Comparison of ENCODE assay signal across 1 cellular context in the genomic region with DNA sequence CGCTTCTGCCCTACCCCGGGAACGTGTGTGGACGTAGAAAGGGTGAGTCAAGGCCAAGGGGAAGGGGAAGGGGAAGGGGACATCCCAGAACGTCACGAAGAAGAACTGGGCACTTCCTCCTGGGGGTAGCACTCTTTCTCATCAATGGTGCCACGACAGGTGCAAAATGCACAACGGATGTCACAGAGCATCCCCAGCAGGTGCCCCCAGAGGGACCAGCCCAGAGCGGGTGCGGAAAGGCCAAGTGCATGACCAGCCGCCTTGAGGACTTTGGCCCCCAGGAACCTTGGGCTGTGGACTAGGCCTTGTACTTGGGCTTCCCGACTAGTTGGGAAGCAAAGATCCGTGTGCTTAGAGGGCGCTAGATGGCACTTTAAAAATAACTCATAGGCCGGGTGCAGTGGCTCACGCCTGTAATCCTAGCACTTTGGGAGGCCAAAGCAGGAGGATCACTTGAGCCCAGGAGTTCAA.
TF ChIP-seq lines count a peak whose summit lies in the region.

No MANE protein-coding gene starts in this region.

TF ChIP-seq in HepG2, 621 proteins besides CTCF, POLR2A, EP300 and RAD21 (continued from another document and continues in another):
- TF ChIP-seq, protein P1, sequence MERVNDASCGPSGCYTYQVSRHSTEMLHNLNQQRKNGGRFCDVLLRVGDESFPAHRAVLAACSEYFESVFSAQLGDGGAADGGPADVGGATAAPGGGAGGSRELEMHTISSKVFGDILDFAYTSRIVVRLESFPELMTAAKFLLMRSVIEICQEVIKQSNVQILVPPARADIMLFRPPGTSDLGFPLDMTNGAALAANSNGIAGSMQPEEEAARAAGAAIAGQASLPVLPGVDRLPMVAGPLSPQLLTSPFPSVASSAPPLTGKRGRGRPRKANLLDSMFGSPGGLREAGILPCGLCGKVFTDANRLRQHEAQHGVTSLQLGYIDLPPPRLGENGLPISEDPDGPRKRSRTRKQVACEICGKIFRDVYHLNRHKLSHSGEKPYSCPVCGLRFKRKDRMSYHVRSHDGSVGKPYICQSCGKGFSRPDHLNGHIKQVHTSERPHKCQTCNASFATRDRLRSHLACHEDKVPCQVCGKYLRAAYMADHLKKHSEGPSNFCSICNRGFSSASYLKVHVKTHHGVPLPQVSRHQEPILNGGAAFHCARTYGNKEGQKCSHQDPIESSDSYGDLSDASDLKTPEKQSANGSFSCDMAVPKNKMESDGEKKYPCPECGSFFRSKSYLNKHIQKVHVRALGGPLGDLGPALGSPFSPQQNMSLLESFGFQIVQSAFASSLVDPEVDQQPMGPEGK (CRISPR knock-in tag; IDR thresholded peaks at IDR 0.05): peak; percentile 29; the same call in 1 of the 2 replicates
- TF ChIP-seq, protein P2, sequence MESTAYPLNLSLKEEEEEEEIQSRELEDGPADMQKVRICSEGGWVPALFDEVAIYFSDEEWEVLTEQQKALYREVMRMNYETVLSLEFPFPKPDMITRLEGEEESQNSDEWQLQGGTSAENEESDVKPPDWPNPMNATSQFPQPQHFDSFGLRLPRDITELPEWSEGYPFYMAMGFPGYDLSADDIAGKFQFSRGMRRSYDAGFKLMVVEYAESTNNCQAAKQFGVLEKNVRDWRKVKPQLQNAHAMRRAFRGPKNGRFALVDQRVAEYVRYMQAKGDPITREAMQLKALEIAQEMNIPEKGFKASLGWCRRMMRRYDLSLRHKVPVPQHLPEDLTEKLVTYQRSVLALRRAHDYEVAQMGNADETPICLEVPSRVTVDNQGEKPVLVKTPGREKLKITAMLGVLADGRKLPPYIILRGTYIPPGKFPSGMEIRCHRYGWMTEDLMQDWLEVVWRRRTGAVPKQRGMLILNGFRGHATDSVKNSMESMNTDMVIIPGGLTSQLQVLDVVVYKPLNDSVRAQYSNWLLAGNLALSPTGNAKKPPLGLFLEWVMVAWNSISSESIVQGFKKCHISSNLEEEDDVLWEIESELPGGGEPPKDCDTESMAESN (CRISPR knock-in tag; conservative IDR thresholded peaks at IDR 0.05): peak; percentile 60; the same call in 1 of the 2 replicates
- no peak for TF ChIP-seq GLI4 (CRISPR knock-in tag; IDR thresholded peaks at IDR 0.05; ENCODE audit: borderline replicate concordance)
- TF ChIP-seq TCF7 (IDR thresholded peaks at IDR 0.05; ENCODE audit: low read depth): no peak
- no peak for TF ChIP-seq TBX2 (CRISPR knock-in tag; IDR thresholded peaks at IDR 0.05; ENCODE audit: borderline replicate concordance)
- no peak for TF ChIP-seq ATF7 (IDR thresholded peaks at IDR 0.05)
- TF ChIP-seq ATF7 (CRISPR knock-in tag; IDR thresholded peaks at IDR 0.05): no peak; the same call in 1 of the 2 replicates
- TF ChIP-seq, protein P3, sequence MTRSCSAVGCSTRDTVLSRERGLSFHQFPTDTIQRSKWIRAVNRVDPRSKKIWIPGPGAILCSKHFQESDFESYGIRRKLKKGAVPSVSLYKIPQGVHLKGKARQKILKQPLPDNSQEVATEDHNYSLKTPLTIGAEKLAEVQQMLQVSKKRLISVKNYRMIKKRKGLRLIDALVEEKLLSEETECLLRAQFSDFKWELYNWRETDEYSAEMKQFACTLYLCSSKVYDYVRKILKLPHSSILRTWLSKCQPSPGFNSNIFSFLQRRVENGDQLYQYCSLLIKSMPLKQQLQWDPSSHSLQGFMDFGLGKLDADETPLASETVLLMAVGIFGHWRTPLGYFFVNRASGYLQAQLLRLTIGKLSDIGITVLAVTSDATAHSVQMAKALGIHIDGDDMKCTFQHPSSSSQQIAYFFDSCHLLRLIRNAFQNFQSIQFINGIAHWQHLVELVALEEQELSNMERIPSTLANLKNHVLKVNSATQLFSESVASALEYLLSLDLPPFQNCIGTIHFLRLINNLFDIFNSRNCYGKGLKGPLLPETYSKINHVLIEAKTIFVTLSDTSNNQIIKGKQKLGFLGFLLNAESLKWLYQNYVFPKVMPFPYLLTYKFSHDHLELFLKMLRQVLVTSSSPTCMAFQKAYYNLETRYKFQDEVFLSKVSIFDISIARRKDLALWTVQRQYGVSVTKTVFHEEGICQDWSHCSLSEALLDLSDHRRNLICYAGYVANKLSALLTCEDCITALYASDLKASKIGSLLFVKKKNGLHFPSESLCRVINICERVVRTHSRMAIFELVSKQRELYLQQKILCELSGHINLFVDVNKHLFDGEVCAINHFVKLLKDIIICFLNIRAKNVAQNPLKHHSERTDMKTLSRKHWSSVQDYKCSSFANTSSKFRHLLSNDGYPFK (CRISPR knock-in tag; IDR thresholded peaks at IDR 0.05; ENCODE audit: borderline replicate concordance): 0 out of 2 replicates have a peak, but pooled peaks have one; percentile 21
- TF ChIP-seq HIVEP1 (CRISPR knock-in tag; IDR thresholded peaks at IDR 0.05): no peak
- TF ChIP-seq CHD2 (IDR thresholded peaks at IDR 0.05; ENCODE audit: low read depth, low read length): no peak
- no peak for TF ChIP-seq MIER2 (CRISPR knock-in tag; IDR thresholded peaks at IDR 0.05)
- TF ChIP-seq, protein P4, sequence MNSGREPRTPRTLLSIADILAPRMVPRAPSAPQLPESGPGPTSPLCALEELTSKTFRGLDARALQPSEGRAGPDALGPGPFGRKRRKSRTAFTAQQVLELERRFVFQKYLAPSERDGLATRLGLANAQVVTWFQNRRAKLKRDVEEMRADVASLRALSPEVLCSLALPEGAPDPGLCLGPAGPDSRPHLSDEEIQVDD (CRISPR knock-in tag; IDR thresholded peaks at IDR 0.05; ENCODE audit: borderline replicate concordance): no peak
- TF ChIP-seq, protein P5, sequence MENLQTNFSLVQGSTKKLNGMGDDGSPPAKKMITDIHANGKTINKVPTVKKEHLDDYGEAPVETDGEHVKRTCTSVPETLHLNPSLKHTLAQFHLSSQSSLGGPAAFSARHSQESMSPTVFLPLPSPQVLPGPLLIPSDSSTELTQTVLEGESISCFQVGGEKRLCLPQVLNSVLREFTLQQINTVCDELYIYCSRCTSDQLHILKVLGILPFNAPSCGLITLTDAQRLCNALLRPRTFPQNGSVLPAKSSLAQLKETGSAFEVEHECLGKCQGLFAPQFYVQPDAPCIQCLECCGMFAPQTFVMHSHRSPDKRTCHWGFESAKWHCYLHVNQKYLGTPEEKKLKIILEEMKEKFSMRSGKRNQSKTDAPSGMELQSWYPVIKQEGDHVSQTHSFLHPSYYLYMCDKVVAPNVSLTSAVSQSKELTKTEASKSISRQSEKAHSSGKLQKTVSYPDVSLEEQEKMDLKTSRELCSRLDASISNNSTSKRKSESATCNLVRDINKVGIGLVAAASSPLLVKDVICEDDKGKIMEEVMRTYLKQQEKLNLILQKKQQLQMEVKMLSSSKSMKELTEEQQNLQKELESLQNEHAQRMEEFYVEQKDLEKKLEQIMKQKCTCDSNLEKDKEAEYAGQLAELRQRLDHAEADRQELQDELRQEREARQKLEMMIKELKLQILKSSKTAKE (CRISPR knock-in tag; IDR thresholded peaks at IDR 0.05; ENCODE audit: borderline replicate concordance): peak; percentile 84; the same call in 1 of the 2 replicates
- no peak for TF ChIP-seq ZNF256 (CRISPR knock-in tag; conservative IDR thresholded peaks at IDR 0.05)
- no peak for TF ChIP-seq ZNF549 (CRISPR knock-in tag; IDR thresholded peaks at IDR 0.05)
- TF ChIP-seq, protein P6, sequence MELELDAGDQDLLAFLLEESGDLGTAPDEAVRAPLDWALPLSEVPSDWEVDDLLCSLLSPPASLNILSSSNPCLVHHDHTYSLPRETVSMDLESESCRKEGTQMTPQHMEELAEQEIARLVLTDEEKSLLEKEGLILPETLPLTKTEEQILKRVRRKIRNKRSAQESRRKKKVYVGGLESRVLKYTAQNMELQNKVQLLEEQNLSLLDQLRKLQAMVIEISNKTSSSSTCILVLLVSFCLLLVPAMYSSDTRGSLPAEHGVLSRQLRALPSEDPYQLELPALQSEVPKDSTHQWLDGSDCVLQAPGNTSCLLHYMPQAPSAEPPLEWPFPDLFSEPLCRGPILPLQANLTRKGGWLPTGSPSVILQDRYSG (CRISPR knock-in tag; IDR thresholded peaks at IDR 0.05): no peak
- TF ChIP-seq, protein P7, sequence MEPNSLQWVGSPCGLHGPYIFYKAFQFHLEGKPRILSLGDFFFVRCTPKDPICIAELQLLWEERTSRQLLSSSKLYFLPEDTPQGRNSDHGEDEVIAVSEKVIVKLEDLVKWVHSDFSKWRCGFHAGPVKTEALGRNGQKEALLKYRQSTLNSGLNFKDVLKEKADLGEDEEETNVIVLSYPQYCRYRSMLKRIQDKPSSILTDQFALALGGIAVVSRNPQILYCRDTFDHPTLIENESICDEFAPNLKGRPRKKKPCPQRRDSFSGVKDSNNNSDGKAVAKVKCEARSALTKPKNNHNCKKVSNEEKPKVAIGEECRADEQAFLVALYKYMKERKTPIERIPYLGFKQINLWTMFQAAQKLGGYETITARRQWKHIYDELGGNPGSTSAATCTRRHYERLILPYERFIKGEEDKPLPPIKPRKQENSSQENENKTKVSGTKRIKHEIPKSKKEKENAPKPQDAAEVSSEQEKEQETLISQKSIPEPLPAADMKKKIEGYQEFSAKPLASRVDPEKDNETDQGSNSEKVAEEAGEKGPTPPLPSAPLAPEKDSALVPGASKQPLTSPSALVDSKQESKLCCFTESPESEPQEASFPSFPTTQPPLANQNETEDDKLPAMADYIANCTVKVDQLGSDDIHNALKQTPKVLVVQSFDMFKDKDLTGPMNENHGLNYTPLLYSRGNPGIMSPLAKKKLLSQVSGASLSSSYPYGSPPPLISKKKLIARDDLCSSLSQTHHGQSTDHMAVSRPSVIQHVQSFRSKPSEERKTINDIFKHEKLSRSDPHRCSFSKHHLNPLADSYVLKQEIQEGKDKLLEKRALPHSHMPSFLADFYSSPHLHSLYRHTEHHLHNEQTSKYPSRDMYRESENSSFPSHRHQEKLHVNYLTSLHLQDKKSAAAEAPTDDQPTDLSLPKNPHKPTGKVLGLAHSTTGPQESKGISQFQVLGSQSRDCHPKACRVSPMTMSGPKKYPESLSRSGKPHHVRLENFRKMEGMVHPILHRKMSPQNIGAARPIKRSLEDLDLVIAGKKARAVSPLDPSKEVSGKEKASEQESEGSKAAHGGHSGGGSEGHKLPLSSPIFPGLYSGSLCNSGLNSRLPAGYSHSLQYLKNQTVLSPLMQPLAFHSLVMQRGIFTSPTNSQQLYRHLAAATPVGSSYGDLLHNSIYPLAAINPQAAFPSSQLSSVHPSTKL (CRISPR knock-in tag; IDR thresholded peaks at IDR 0.05): peak; percentile 79
- TF ChIP-seq RFXANK (CRISPR knock-in tag; IDR thresholded peaks at IDR 0.05): no peak
- no peak for TF ChIP-seq IRX3 (CRISPR knock-in tag; IDR thresholded peaks at IDR 0.05; ENCODE audit: borderline replicate concordance, low read depth)
- peak; percentile 21 for TF ChIP-seq ASH2L (IDR thresholded peaks at IDR 0.05; ENCODE audit: insufficient read length, low read depth, low read length)
- TF ChIP-seq ELF4 (CRISPR knock-in tag; IDR thresholded peaks at IDR 0.05; ENCODE audit: borderline replicate concordance): no peak
- TF ChIP-seq, protein P8, sequence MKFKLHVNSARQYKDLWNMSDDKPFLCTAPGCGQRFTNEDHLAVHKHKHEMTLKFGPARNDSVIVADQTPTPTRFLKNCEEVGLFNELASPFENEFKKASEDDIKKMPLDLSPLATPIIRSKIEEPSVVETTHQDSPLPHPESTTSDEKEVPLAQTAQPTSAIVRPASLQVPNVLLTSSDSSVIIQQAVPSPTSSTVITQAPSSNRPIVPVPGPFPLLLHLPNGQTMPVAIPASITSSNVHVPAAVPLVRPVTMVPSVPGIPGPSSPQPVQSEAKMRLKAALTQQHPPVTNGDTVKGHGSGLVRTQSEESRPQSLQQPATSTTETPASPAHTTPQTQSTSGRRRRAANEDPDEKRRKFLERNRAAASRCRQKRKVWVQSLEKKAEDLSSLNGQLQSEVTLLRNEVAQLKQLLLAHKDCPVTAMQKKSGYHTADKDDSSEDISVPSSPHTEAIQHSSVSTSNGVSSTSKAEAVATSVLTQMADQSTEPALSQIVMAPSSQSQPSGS (CRISPR knock-in tag; IDR thresholded peaks at IDR 0.05): peak; percentile 60; the same call in 1 of the 2 replicates
- no peak for TF ChIP-seq ZNF644 (CRISPR knock-in tag; IDR thresholded peaks at IDR 0.05; ENCODE audit: low read depth)
- TF ChIP-seq THYN1 (CRISPR knock-in tag; IDR thresholded peaks at IDR 0.05; ENCODE audit: borderline replicate concordance, low read depth): no peak
- no peak for TF ChIP-seq ZNF143 (CRISPR knock-in tag; IDR thresholded peaks at IDR 0.05)
- TF ChIP-seq KAT7 (CRISPR knock-in tag; IDR thresholded peaks at IDR 0.05; ENCODE audit: borderline replicate concordance): no peak
- no peak for TF ChIP-seq KMT2B (CRISPR knock-in tag; IDR thresholded peaks at IDR 0.05)
- TF ChIP-seq ISX (CRISPR knock-in tag; conservative IDR thresholded peaks at IDR 0.05): no peak
- TF ChIP-seq, protein P9, sequence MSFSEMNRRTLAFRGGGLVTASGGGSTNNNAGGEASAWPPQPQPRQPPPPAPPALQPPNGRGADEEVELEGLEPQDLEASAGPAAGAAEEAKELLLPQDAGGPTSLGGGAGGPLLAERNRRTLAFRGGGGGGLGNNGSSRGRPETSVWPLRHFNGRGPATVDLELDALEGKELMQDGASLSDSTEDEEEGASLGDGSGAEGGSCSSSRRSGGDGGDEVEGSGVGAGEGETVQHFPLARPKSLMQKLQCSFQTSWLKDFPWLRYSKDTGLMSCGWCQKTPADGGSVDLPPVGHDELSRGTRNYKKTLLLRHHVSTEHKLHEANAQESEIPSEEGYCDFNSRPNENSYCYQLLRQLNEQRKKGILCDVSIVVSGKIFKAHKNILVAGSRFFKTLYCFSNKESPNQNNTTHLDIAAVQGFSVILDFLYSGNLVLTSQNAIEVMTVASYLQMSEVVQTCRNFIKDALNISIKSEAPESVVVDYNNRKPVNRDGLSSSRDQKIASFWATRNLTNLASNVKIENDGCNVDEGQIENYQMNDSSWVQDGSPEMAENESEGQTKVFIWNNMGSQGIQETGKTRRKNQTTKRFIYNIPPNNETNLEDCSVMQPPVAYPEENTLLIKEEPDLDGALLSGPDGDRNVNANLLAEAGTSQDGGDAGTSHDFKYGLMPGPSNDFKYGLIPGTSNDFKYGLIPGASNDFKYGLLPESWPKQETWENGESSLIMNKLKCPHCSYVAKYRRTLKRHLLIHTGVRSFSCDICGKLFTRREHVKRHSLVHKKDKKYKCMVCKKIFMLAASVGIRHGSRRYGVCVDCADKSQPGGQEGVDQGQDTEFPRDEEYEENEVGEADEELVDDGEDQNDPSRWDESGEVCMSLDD (CRISPR knock-in tag; IDR thresholded peaks at IDR 0.05; ENCODE audit: borderline replicate concordance): no peak
- no peak for TF ChIP-seq ZNF253 (CRISPR knock-in tag; IDR thresholded peaks at IDR 0.05; ENCODE audit: borderline replicate concordance)
- no peak for TF ChIP-seq ZNF773 (CRISPR knock-in tag; IDR thresholded peaks at IDR 0.05; ENCODE audit: borderline replicate concordance)
- no peak; the same call in 1 of the 2 replicates for TF ChIP-seq KDM4B (CRISPR knock-in tag; IDR thresholded peaks at IDR 0.05)
- TF ChIP-seq, protein P10, sequence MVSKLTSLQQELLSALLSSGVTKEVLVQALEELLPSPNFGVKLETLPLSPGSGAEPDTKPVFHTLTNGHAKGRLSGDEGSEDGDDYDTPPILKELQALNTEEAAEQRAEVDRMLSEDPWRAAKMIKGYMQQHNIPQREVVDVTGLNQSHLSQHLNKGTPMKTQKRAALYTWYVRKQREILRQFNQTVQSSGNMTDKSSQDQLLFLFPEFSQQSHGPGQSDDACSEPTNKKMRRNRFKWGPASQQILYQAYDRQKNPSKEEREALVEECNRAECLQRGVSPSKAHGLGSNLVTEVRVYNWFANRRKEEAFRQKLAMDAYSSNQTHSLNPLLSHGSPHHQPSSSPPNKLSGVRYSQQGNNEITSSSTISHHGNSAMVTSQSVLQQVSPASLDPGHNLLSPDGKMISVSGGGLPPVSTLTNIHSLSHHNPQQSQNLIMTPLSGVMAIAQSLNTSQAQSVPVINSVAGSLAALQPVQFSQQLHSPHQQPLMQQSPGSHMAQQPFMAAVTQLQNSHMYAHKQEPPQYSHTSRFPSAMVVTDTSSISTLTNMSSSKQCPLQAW (CRISPR knock-in tag; IDR thresholded peaks at IDR 0.05): peak; percentile 76
- TF ChIP-seq ZNF652 (CRISPR knock-in tag; IDR thresholded peaks at IDR 0.05; ENCODE audit: borderline replicate concordance, low read depth): no peak
- TF ChIP-seq KLF13 (CRISPR knock-in tag; IDR thresholded peaks at IDR 0.05): no peak
- TF ChIP-seq REL (CRISPR knock-in tag; conservative IDR thresholded peaks at IDR 0.05): no peak
- peak; percentile 40; the same call in 1 of the 2 replicates for TF ChIP-seq HMG20A (CRISPR knock-in tag; IDR thresholded peaks at IDR 0.05; ENCODE audit: borderline replicate concordance)
